In genomic region chr6:25219147-25219546, GRCh38 we compare ENCODE assay signal across 19 cellular contexts.
A peak's percentile ranks its signal among the peaks of the same experiment; 100 is the strongest.
DNase-seq lines count a peak whose midpoint lies in the region; ATAC-seq, FAIRE-seq and TF ChIP-seq lines count a peak whose summit lies in the region.
"Had no signal": no experiment of that assay in that cellular context is flagged by ENCODE, and none has a peak within 500 bp of the region (broad histone marks: within the 10 kb centered on the region; RNA-seq: fewer than 3 reads in every experiment).

No MANE protein-coding gene starts in this region.

- H3K27me3 ChIP-seq in A673 (replicated peaks; ENCODE audit: insufficient read depth, low read depth, low read length, poor library complexity) (no peaks in the 10 kb centered on the region), RWPE2 (ENCODE audit: insufficient read depth, poor library complexity, severe bottlenecking) (no peaks in the 10 kb centered on the region), keratinocyte (ENCODE audit: control insufficient read depth, extremely low read depth, insufficient read depth, low read length) (no peaks in the 10 kb centered on the region)

- H3K4me1 ChIP-seq in A673 (ENCODE audit: insufficient read depth, low read length, poor library complexity, severe bottlenecking) (peaks cover 18% of the 10 kb centered on the region), RWPE2 (ENCODE audit: insufficient read depth, poor library complexity, severe bottlenecking) (peaks cover 20% of the 10 kb centered on the region), keratinocyte (ENCODE audit: control insufficient read depth, extremely low read depth, insufficient read depth, low read length) (peaks cover 34% of the 10 kb centered on the region)

- no peaks in the 10 kb centered on the region for H4K20me1 ChIP-seq in keratinocyte (ENCODE audit: control insufficient read depth, extremely low read depth, insufficient read depth, low read length)

- CTCF ChIA-PET in A673 (lab: Charles Lee), result no interaction called here

- no peaks in the 10 kb centered on the region for H3K9me1 ChIP-seq in keratinocyte (ENCODE audit: control insufficient read depth, extremely low read depth, insufficient read depth, low read length)

- TF ChIP-seq CTCF in A673 (conservative IDR thresholded peaks at IDR 0.05; ENCODE audit: low read depth, low read length) (no peak), RWPE2 (IDR thresholded peaks at IDR 0.05; ENCODE audit: poor library complexity, severe bottlenecking) (no peak), keratinocyte (optimal IDR thresholded peaks at IDR 0.05 in 1 of 3, IDR thresholded peaks at IDR 0.05 in 1 of 3, conservative IDR thresholded peaks at IDR 0.05 in 1 of 3; ENCODE audit: extremely low read depth in 1 of 3, insufficient read depth in 2 of 3, low read length in 3 of 3) (no peak)

- H3K27ac ChIP-seq in A673 (ENCODE audit: low read depth, low read length, poor library complexity, severe bottlenecking) (no peak overlapping the region), RWPE2 (ENCODE audit: poor library complexity, severe bottlenecking) (peak overlapping the region; percentile 68), keratinocyte (ENCODE audit: control insufficient read depth, insufficient read depth, low read length) (peak overlapping the region; percentile 67)
- H3K27ac ChIP-seq: 22Rv1 had no signal

- intact Hi-C loops in A673 (cut with micrococcal nuclease; ENCODE audit: unreplicated experiment), result no loop called here

- no peaks in the 10 kb centered on the region for H3K79me2 ChIP-seq in keratinocyte (ENCODE audit: control insufficient read depth, insufficient read depth, low read length)

- FAIRE-seq in keratinocyte (lab: Jason Lieb, UNC), result no peak

- POLR2A ChIA-PET in A673 (lab: Charles Lee; ENCODE audit: low non-redundant PET), result no interaction called here

- no TSS peak for BruUV-seq in A673 (replicated peaks; lab: Mats Ljungman, UMichigan)

- H3K9me3 ChIP-seq in A673 (ENCODE audit: low read depth, low read length, poor library complexity, severe bottlenecking) (no peaks in the 10 kb centered on the region), RWPE2 (ENCODE audit: severe bottlenecking) (no peaks in the 10 kb centered on the region), keratinocyte (ENCODE audit: control insufficient read depth, low read depth, low read length) (no peaks in the 10 kb centered on the region)

- DNase-seq in DMS79 treated with DMSO at 0.1 percent for 48 hours (lab: John Stamatoyannopoulos, UW) (peak; percentile 7), DMS79 (lab: John Stamatoyannopoulos, UW) (no peak), A673 (ENCODE audit: low spot score) (peak; percentile 35), RWPE2 (ENCODE audit: low spot score) (no peak), keratinocyte (ENCODE audit: low read depth, low spot score) (no peak), DMS153 treated with DMSO at 0.1 percent for 48 hours (lab: John Stamatoyannopoulos, UW; ENCODE audit: unreplicated experiment) (no peak), T-helper 2 cell (no peak)
- DNase-seq: AML-193; C1 segment of cervical spinal cord; Calu3; CD8-positive, alpha-beta T cell; GOT3; HCEC 1CT; KG1; NCI-H2029 treated with DMSO at 0.1 percent for 48 hours; NCI-H446; NK-92 treated with Interleukin-12 subunit alpha and Interleukin-12 subunit beta, amount 100 ng/mL, for 24 hours had no signal

- H3K4me2 ChIP-seq in keratinocyte (ENCODE audit: control insufficient read depth, extremely low read depth, insufficient read depth, low read depth, low read length), result peak overlapping the region; percentile 77

- dilution Hi-C loops in keratinocyte (cut with MboI; ENCODE audit: extremely low pct_ligation_motif_present, low sequenced_read_pairs), result no loop called here

- H2AFZ ChIP-seq in keratinocyte (ENCODE audit: control insufficient read depth, low read length), result peak overlapping the region; percentile 92

- H3K36me3 ChIP-seq in A673 (ENCODE audit: insufficient read depth, low read length, poor library complexity, severe bottlenecking), result no peaks in the 10 kb centered on the region
- no peaks in the 10 kb centered on the region for H3K36me3 ChIP-seq in RWPE2 (ENCODE audit: low read depth)
- no peaks in the 10 kb centered on the region for H3K36me3 ChIP-seq in keratinocyte (ENCODE audit: control insufficient read depth in 2 of 2, extremely low read depth in 1 of 2, insufficient read depth in 2 of 2, low read length in 2 of 2)

- H3K4me3 ChIP-seq in A673 (ENCODE audit: low read depth, low read length, poor library complexity, severe bottlenecking), result no peak overlapping the region
- H3K4me3 ChIP-seq in RWPE2 (ENCODE audit: severe bottlenecking), result no peak overlapping the region
- no peak overlapping the region for H3K4me3 ChIP-seq in keratinocyte (ENCODE audit: control insufficient read depth in 2 of 3, extremely low read depth in 1 of 3, insufficient read depth in 2 of 3, low read depth in 1 of 3, low read length in 3 of 3)

- no peak for ATAC-seq in RWPE2 (ENCODE audit: low read depth)
- ATAC-seq in GM19023 (IDR thresholded peaks at IDR 0.05; ENCODE audit: unreplicated experiment), result no peak
- ATAC-seq: CD8-positive, alpha-beta T cell had no signal

- H3K9ac ChIP-seq in keratinocyte (ENCODE audit: control insufficient read depth, extremely low read depth, insufficient read depth, low read length), result peak overlapping the region; percentile 18

Comparison
In these comparisons a context has a peak if more than half of its experiments do, and no peak if none do; other contexts are left out.
1. DNase-seq: peak in DMS79 treated with DMSO at 0.1 percent for 48 hours (single experiment) and A673 (single experiment); none in DMS79 (single experiment), RWPE2 (single experiment), keratinocyte (single experiment), DMS153 treated with DMSO at 0.1 percent for 48 hours (single experiment) and T-helper 2 cell (0 of 5).